In genomic region chr15:95948371-95948770, GRCh38 we compare ENCODE assay signal across 28 cellular contexts.
A peak's percentile ranks its signal among the peaks of the same experiment; 100 is the strongest.
DNase-seq lines count a peak whose midpoint lies in the region; ATAC-seq lines count a peak whose summit lies in the region.
"Had no signal": no experiment of that assay in that cellular context is flagged by ENCODE, and none has a peak within 500 bp of the region (broad histone marks: within the 10 kb centered on the region; RNA-seq: fewer than 3 reads in every experiment).

No MANE protein-coding gene starts in this region.

- H3K4me1 Mint-ChIP-seq in natural killer cell treated with Interleukin-12 subunit alpha and Interleukin-12 subunit beta and Interleukin-15 and Interleukin-18, amount 100 ng/mL, for 72 hours (ENCODE audit: low read depth in 2 of 2), result no peaks in the 10 kb centered on the region
- H3K4me1 Mint-ChIP-seq: activated naive CD8-positive, alpha-beta T cell treated with anti-CD3 and anti-CD28 coated beads, Interleukin-2, amount 50 U/mL, for 24 hours; stimulated activated effector memory CD8-positive, alpha-beta T cell treated with anti-CD3 and anti-CD28 coated beads, Interleukin-12 subunit alpha, Interleukin-12 subunit beta, amount 100 ng/mL, for 72 hours had no signal

- no peaks in the 10 kb centered on the region for H3K9me3 ChIP-seq in SJCRH30 (replicated peaks)
- H3K9me3 ChIP-seq: lower lobe of right lung, MG63, pancreas, upper lobe of left lung had no signal

- DNase-seq in COLO668 (lab: John Stamatoyannopoulos, UW; ENCODE audit: unreplicated experiment), result peak; percentile 75
- DNase-seq in NCI-H1092 treated with DMSO at 0.1 percent for 48 hours (lab: John Stamatoyannopoulos, UW), result peak; percentile 77
- peak; percentile 41 for DNase-seq in NCI-H2196 (lab: John Stamatoyannopoulos, UW; ENCODE audit: unreplicated experiment)
- DNase-seq in SJCRH30, result peak; percentile 72 to 89
- no peak for DNase-seq in natural killer cell treated with Interleukin-12 subunit alpha and Interleukin-12 subunit beta and Interleukin-15 and Interleukin-18, amount 100 ng/mL, for 72 hours (ENCODE audit: low spot score)
- DNase-seq in AG08396 (ENCODE audit: low spot score), result no peak
- DNase-seq: activated CD4-positive, alpha-beta T cell treated with anti-CD3 and anti-CD28 coated beads, Interleukin-2, amount 50 U/mL, for 48 hours; activated CD4-positive, CD25-positive, alpha-beta regulatory T cell treated with anti-CD3 and anti-CD28 coated beads, Interleukin-2, amount 50 U/mL, for 72 hours; activated naive CD4-positive, alpha-beta T cell; activated naive CD8-positive, alpha-beta T cell treated with anti-CD3 and anti-CD28 coated beads, Interleukin-2, amount 50 U/mL, for 24 hours; activated T-cell treated with anti-CD3 and anti-CD28 coated beads, Interleukin-2, amount 50 U/mL, for 72 hours; CD4-positive, CD25-positive, alpha-beta regulatory T cell; effector CD4-positive, alpha-beta T cell; hippocampal formation; KG1; lower lobe of right lung; MG63; naive thymus-derived CD8-positive, alpha-beta T cell; NCI-H146; pancreas; PC-3; upper lobe of left lung had no signal

- peaks cover 0 to 14% of the 10 kb centered on the region in 2 donors for H3K27me3 Mint-ChIP-seq in natural killer cell treated with Interleukin-12 subunit alpha and Interleukin-12 subunit beta and Interleukin-15 and Interleukin-18, amount 100 ng/mL, for 72 hours
- H3K27me3 Mint-ChIP-seq: activated naive CD8-positive, alpha-beta T cell treated with anti-CD3 and anti-CD28 coated beads, Interleukin-2, amount 50 U/mL, for 24 hours had no signal

- no peak overlapping the region for H3K4me3 Mint-ChIP-seq in natural killer cell treated with Interleukin-12 subunit alpha and Interleukin-12 subunit beta and Interleukin-15 and Interleukin-18, amount 100 ng/mL, for 72 hours
- H3K4me3 Mint-ChIP-seq: activated naive CD8-positive, alpha-beta T cell treated with anti-CD3 and anti-CD28 coated beads, Interleukin-2, amount 50 U/mL, for 24 hours; activated T-cell treated with anti-CD3 and anti-CD28 coated beads, Interleukin-2, amount 50 U/mL, for 72 hours; CD4-positive, CD25-positive, alpha-beta regulatory T cell; GM23338; naive thymus-derived CD8-positive, alpha-beta T cell; stimulated activated effector memory CD8-positive, alpha-beta T cell treated with anti-CD3 and anti-CD28 coated beads, Interleukin-12 subunit alpha, Interleukin-12 subunit beta, amount 100 ng/mL, for 72 hours; T-helper 2 cell treated with Interferon-gamma antibody and Interleukin-4, amounts not matched to agents 5 μg/mL and 100 μg/mL, for 36 hours had no signal

- no peak overlapping the region for H3K27ac ChIP-seq in SJCRH30
- H3K27ac ChIP-seq: cardiac muscle cell, lower lobe of right lung, pancreas, upper lobe of left lung had no signal

- ATAC-seq in GM21360 (IDR thresholded peaks at IDR 0.05; ENCODE audit: unreplicated experiment) (no peak), HG02759 (IDR thresholded peaks at IDR 0.05; ENCODE audit: unreplicated experiment) (no peak)
- no peak for ATAC-seq in natural killer cell treated with Interleukin-12 subunit alpha and Interleukin-12 subunit beta and Interleukin-15 and Interleukin-18, amount 100 ng/mL, for 72 hours
- ATAC-seq: activated naive CD8-positive, alpha-beta T cell treated with anti-CD3 and anti-CD28 coated beads, Interleukin-2, amount 50 U/mL, for 24 hours; activated T-cell treated with anti-CD3 and anti-CD28 coated beads, Interleukin-2, amount 50 U/mL, for 72 hours; GM23338; lower lobe of right lung; naive thymus-derived CD8-positive, alpha-beta T cell; pancreas; PC-3; stimulated activated effector memory CD8-positive, alpha-beta T cell treated with anti-CD3 and anti-CD28 coated beads, Interleukin-12 subunit alpha, Interleukin-12 subunit beta, amount 100 ng/mL, for 72 hours had no signal

- H3K27me3 ChIP-seq in SJCRH30, result no peaks in the 10 kb centered on the region
- H3K27me3 ChIP-seq: cardiac muscle cell, MG63, pancreas, upper lobe of left lung had no signal

- H3K9me3 Mint-ChIP-seq in natural killer cell treated with Interleukin-12 subunit alpha and Interleukin-12 subunit beta and Interleukin-15 and Interleukin-18, amount 100 ng/mL, for 72 hours, result peaks cover 2% of the 10 kb centered on the region
- H3K9me3 Mint-ChIP-seq: activated naive CD8-positive, alpha-beta T cell treated with anti-CD3 and anti-CD28 coated beads, Interleukin-2, amount 50 U/mL, for 24 hours; GM23338 had no signal

- H3K4me1 ChIP-seq in SJCRH30, result peaks cover 22% of the 10 kb centered on the region
- H3K4me1 ChIP-seq: lower lobe of right lung, pancreas, upper lobe of left lung had no signal

- no peaks in the 10 kb centered on the region for H3K36me3 ChIP-seq in SJCRH30
- H3K36me3 ChIP-seq: cardiac muscle cell, lower lobe of right lung, MG63, pancreas, upper lobe of left lung had no signal

- no peak overlapping the region for H3K4me3 ChIP-seq in SJCRH30
- H3K4me3 ChIP-seq: cardiac muscle cell, GM23338, lower lobe of right lung, MG63, pancreas, upper lobe of left lung had no signal

- peaks cover 4% of the 10 kb centered on the region for H3K36me3 Mint-ChIP-seq in natural killer cell treated with Interleukin-12 subunit alpha and Interleukin-12 subunit beta and Interleukin-15 and Interleukin-18, amount 100 ng/mL, for 72 hours
- H3K36me3 Mint-ChIP-seq: naive thymus-derived CD8-positive, alpha-beta T cell had no signal

- H3K27ac Mint-ChIP-seq in natural killer cell treated with Interleukin-12 subunit alpha and Interleukin-12 subunit beta and Interleukin-15 and Interleukin-18, amount 100 ng/mL, for 72 hours, result no peak overlapping the region
- H3K27ac Mint-ChIP-seq: activated naive CD8-positive, alpha-beta T cell treated with anti-CD3 and anti-CD28 coated beads, Interleukin-2, amount 50 U/mL, for 24 hours; activated T-cell treated with anti-CD3 and anti-CD28 coated beads, Interleukin-2, amount 50 U/mL, for 72 hours; GM23338; naive thymus-derived CD8-positive, alpha-beta T cell; stimulated activated effector memory CD8-positive, alpha-beta T cell treated with anti-CD3 and anti-CD28 coated beads, Interleukin-12 subunit alpha, Interleukin-12 subunit beta, amount 100 ng/mL, for 72 hours; T-helper 2 cell treated with Interferon-gamma antibody and Interleukin-4, amounts not matched to agents 5 μg/mL and 100 μg/mL, for 36 hours had no signal

Comparison
In these comparisons a context has a peak if more than half of its experiments do, and no peak if none do; other contexts are left out.
1. DNase-seq: peak in COLO668 (single experiment), NCI-H1092 treated with DMSO at 0.1 percent for 48 hours (single experiment), NCI-H2196 (single experiment) and SJCRH30 (2 of 2); none in natural killer cell treated with Interleukin-12 subunit alpha and Interleukin-12 subunit beta and Interleukin-15 and Interleukin-18, amount 100 ng/mL, for 72 hours (single experiment) and AG08396 (single experiment).